Comparison of ENCODE assay signal across 12 cellular contexts in the genomic region with DNA sequence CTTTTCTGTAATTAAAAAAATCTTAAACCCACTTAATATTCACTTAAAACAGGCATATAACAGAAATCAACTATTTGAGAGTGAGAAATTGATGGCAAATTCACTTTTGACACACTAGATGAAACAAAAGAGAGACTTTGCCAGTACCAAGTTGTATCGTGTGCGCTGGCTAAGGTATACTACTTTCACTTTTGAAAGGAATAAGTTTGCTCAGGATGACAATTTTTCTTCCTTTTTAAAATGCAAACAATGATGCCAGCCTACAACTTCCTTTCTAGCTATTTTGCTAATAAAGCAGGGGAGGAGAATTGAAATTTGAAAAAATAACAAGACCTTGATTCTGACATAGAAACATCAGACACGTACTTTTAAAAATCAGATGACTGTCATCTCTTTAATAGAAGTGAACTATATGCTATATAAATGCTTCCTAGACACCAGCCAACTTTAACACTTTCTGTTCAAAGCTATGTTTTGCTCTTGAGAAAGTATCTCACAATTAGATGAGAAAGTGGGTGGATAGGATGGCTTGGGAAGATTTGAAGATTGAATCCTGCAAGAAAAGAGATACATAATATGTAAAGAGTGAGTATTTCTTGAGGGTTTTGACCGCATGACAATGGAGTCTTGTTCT. TPM values are rescaled to one million over a fixed set of nuclear protein-coding genes. Genes with fewer than 3 reads are reported as not detected.
DNase-seq lines count a peak whose midpoint lies in the region; ATAC-seq, FAIRE-seq and TF ChIP-seq lines count a peak whose summit lies in the region.
"Had no signal": no experiment of that assay in that cellular context is flagged by ENCODE, and none has a peak within 500 bp of the region (broad histone marks: within the 10 kb centered on the region; RNA-seq: fewer than 3 reads in every experiment).

No MANE protein-coding gene starts in this region.

- POLR2A ChIA-PET in naive thymus-derived CD4-positive, alpha-beta T cell (lab: Charles Lee): no interaction called here
- POLR2A ChIA-PET in GM10248 (lab: Yijun Ruan, JAX): no interaction called here

- H3K79me2 ChIP-seq in ACC112 (ENCODE audit: control insufficient read depth, insufficient read depth, low read length, unreplicated experiment): peaks cover 98% of the 10 kb centered on the region

- H3K27me3 ChIP-seq in ACC112 (ENCODE audit: insufficient read depth, low read length) (no peaks in the 10 kb centered on the region), bronchial epithelial cell (ENCODE audit: control insufficient read depth, insufficient read depth, low read length) (no peaks in the 10 kb centered on the region)
- no peaks in the 10 kb centered on the region for H3K27me3 ChIP-seq in naive thymus-derived CD4-positive, alpha-beta T cell (ENCODE audit: control insufficient read depth in 2 of 2, insufficient read depth in 2 of 2, low read length in 2 of 2)

- DNase-seq in NAMALWA (ENCODE audit: low spot score) (peak; percentile 2), bronchial epithelial cell (ENCODE audit: low read depth) (peak; percentile 31), MV-4-11 (lab: John Stamatoyannopoulos, UW) (no peak), GM10248 (ENCODE audit: extremely low spot score) (no peak)
- DNase-seq in naive thymus-derived CD4-positive, alpha-beta T cell: no peak
- DNase-seq in stimulated activated CD4-positive, alpha-beta T cell treated with anti-CD3 and anti-CD28 coated beads, Interleukin-4, amount 100 ng/mL, for 4 hours: no peak
- DNase-seq: activated gamma-delta T cell treated with Interleukin-2 at 50 U/mL for 16 hours, NCI-H2171, nephron progenitor cell had no signal

- H3K9me3 ChIP-seq in naive thymus-derived CD4-positive, alpha-beta T cell (ENCODE audit: control insufficient read depth in 2 of 3, low read length in 3 of 3): no peaks in the 10 kb centered on the region

- H3K27me3 Mint-ChIP-seq in naive thymus-derived CD4-positive, alpha-beta T cell: peaks cover 11 to 30% (median 26%) of the 10 kb centered on the region in 5 donors

- peak overlapping the region; percentile 98 for H3K27ac ChIP-seq in ACC112 (ENCODE audit: low read depth, low read length)
- H3K27ac ChIP-seq in naive thymus-derived CD4-positive, alpha-beta T cell (ENCODE audit: low read depth, low read length): no peak overlapping the region

- no peak overlapping the region for H2AFZ ChIP-seq in ACC112 (ENCODE audit: low read length, unreplicated experiment)

- no peak overlapping the region for H3K27ac Mint-ChIP-seq in naive thymus-derived CD4-positive, alpha-beta T cell
- H3K27ac Mint-ChIP-seq: nephron progenitor cell had no signal

- TF ChIP-seq CTCF in bronchial epithelial cell (IDR thresholded peaks at IDR 0.05; ENCODE audit: insufficient read depth, low read length, severe bottlenecking): no peak
- TF ChIP-seq CTCF in GM10248 (IDR thresholded peaks at IDR 0.05; ENCODE audit: control extremely low read depth, extremely low read depth, low read depth, missing control alignments): no peak

- FAIRE-seq in bronchial epithelial cell (lab: Jason Lieb, UNC): no peak

- peaks cover 94% of the 10 kb centered on the region for H3K4me1 ChIP-seq in ACC112 (ENCODE audit: control insufficient read depth, insufficient read depth, low read length, unreplicated experiment)
- H3K4me1 ChIP-seq in naive thymus-derived CD4-positive, alpha-beta T cell (ENCODE audit: control insufficient read depth in 2 of 2, insufficient read depth in 2 of 2, low read length in 2 of 2): no peaks in the 10 kb centered on the region

- H3K36me3 Mint-ChIP-seq in naive thymus-derived CD4-positive, alpha-beta T cell: no peaks in the 10 kb centered on the region

- intact Hi-C loops in naive thymus-derived CD4-positive, alpha-beta T cell (cut with micrococcal nuclease): no loop called here

- peak overlapping the region in 9 of 10 donors; percentile 16 to 73 (median 66) for H3K4me3 Mint-ChIP-seq in naive thymus-derived CD4-positive, alpha-beta T cell
- H3K4me3 Mint-ChIP-seq: nephron progenitor cell had no signal

- no peak for ATAC-seq in naive thymus-derived CD4-positive, alpha-beta T cell
- no peak for ATAC-seq in GM18873 (IDR thresholded peaks at IDR 0.05; ENCODE audit: low FRiP score, unreplicated experiment)

- H3K9me3 Mint-ChIP-seq in naive thymus-derived CD4-positive, alpha-beta T cell: no peaks in the 10 kb centered on the region
- H3K9me3 Mint-ChIP-seq: nephron progenitor cell had no signal

- CTCF ChIA-PET in naive thymus-derived CD4-positive, alpha-beta T cell (lab: Charles Lee): no interaction called here
- CTCF ChIA-PET in GM10248 (lab: Yijun Ruan, JAX): interaction anchor here (1.0 kb wide), 1 partner anchor 18 kb away, joined by 3 read pairs; no protein-coding TSS in a partner anchor

- H3K4me1 Mint-ChIP-seq in naive thymus-derived CD4-positive, alpha-beta T cell: peaks cover 8 to 25% (median 16%) of the 10 kb centered on the region in 7 donors

- H3K36me3 ChIP-seq in ACC112 (ENCODE audit: insufficient read depth, low read length): peaks cover 62% of the 10 kb centered on the region
- H3K36me3 ChIP-seq in bronchial epithelial cell (ENCODE audit: control insufficient read depth, insufficient read depth, low read length): no peaks in the 10 kb centered on the region
- no peaks in the 10 kb centered on the region for H3K36me3 ChIP-seq in naive thymus-derived CD4-positive, alpha-beta T cell (ENCODE audit: control insufficient read depth in 2 of 3, insufficient read depth in 3 of 3, low read length in 3 of 3)

- H3K4me3 ChIP-seq in ACC112 (ENCODE audit: low read depth, low read length) (peak overlapping the region; percentile 74), bronchial epithelial cell (ENCODE audit: low read depth, low read length) (peak overlapping the region; percentile 39)
- H3K4me3 ChIP-seq in naive thymus-derived CD4-positive, alpha-beta T cell (ENCODE audit: low read length): no peak overlapping the region

RNA-seq across cellular contexts. Expression of a gene that starts 41.6 kb away (rescaled TPM):
- total RNA-seq in bronchial epithelial cell: not detected in 2 replicates
- not detected for total RNA-seq in naive thymus-derived CD4-positive, alpha-beta T cell
- not detected for polyA plus RNA-seq in naive thymus-derived CD4-positive, alpha-beta T cell
- total RNA-seq: G401 had no signal

Comparison
In these comparisons a context has a peak if more than half of its experiments do, and no peak if none do; other contexts are left out.
1. DNase-seq: peak in NAMALWA (single experiment) and bronchial epithelial cell (single experiment); none in naive thymus-derived CD4-positive, alpha-beta T cell (0 of 9), MV-4-11 (single experiment), stimulated activated CD4-positive, alpha-beta T cell treated with anti-CD3 and anti-CD28 coated beads, Interleukin-4, amount 100 ng/mL, for 4 hours (0 of 2) and GM10248 (single experiment).